In genomic region chr4:120874792-120875774, GRCh38 we compare ENCODE assay signal across 21 cellular contexts. TPM values are rescaled to one million over a fixed set of nuclear protein-coding genes. Genes with fewer than 3 reads are reported as not detected.
A peak's percentile ranks its signal among the peaks of the same experiment; 100 is the strongest.
DNase-seq lines count a peak whose midpoint lies in the region; ATAC-seq and TF ChIP-seq lines count a peak whose summit lies in the region.
"Had no signal": no experiment of that assay in that cellular context is flagged by ENCODE, and none has a peak within 500 bp of the region (broad histone marks: within the 10 kb centered on the region; RNA-seq: fewer than 3 reads in every experiment).

No MANE protein-coding gene starts in this region.

- TF ChIP-seq POLR2A in body of pancreas (IDR thresholded peaks at IDR 0.05), result no peak

- H3K27ac Mint-ChIP-seq in osteocyte (ENCODE audit: unreplicated experiment), result peak overlapping the region; percentile 58
- no peak overlapping the region for H3K27ac Mint-ChIP-seq in T-helper 2 cell treated with Interferon-gamma antibody and Interleukin-4, amounts not matched to agents 5 μg/mL and 100 μg/mL, for 36 hours

- TF ChIP-seq CTCF in body of pancreas (IDR thresholded peaks at IDR 0.05), result no peak
- no peak for TF ChIP-seq CTCF in osteocyte (IDR thresholded peaks at IDR 0.05)

- no peaks in the 10 kb centered on the region for H3K36me3 ChIP-seq in H7 (replicated peaks; ENCODE audit: control insufficient read depth, insufficient read depth, low read length)
- H3K36me3 ChIP-seq in body of pancreas (replicated peaks in 1 of 2; ENCODE audit: insufficient read depth in 1 of 2, low read depth in 2 of 2), result no peaks in the 10 kb centered on the region

- H3K36me3 Mint-ChIP-seq in osteocyte (ENCODE audit: unreplicated experiment), result peaks cover 2% of the 10 kb centered on the region
- no peaks in the 10 kb centered on the region for H3K36me3 Mint-ChIP-seq in T-helper 2 cell treated with Interferon-gamma antibody and Interleukin-4, amounts not matched to agents 5 μg/mL and 100 μg/mL, for 36 hours (ENCODE audit: low read depth)
- H3K36me3 Mint-ChIP-seq: CD14-positive monocyte had no signal

- no peaks in the 10 kb centered on the region for H3K27me3 Mint-ChIP-seq in osteocyte (ENCODE audit: unreplicated experiment)
- peaks cover 8% of the 10 kb centered on the region for H3K27me3 Mint-ChIP-seq in T-helper 2 cell treated with Interferon-gamma antibody and Interleukin-4, amounts not matched to agents 5 μg/mL and 100 μg/mL, for 36 hours (ENCODE audit: low read depth)

- ATAC-seq in body of pancreas (peak; percentile 30), left ventricle myocardium superior (peak; percentile 35), HG02840 (IDR thresholded peaks at IDR 0.05; ENCODE audit: low FRiP score, unreplicated experiment) (no peak)

- H3K27ac ChIP-seq in body of pancreas, result peak overlapping the region in 2 of 4 donors; percentile 9 to 13
- H3K27ac ChIP-seq: dorsolateral prefrontal cortex, epithelial cell of prostate, testis, VCaP had no signal

- WGBS in body of pancreas, 2 donors, result 78% methylated on average over 3 to 4 of the region's 4 CpGs

- H3K4me1 Mint-ChIP-seq in osteocyte (ENCODE audit: unreplicated experiment), result peaks cover 24% of the 10 kb centered on the region
- H3K4me1 Mint-ChIP-seq in T-helper 2 cell treated with Interferon-gamma antibody and Interleukin-4, amounts not matched to agents 5 μg/mL and 100 μg/mL, for 36 hours (ENCODE audit: low read depth), result no peaks in the 10 kb centered on the region
- H3K4me1 Mint-ChIP-seq: CD14-positive monocyte had no signal

- H3K9me3 Mint-ChIP-seq in osteocyte (ENCODE audit: unreplicated experiment), result peaks cover 14% of the 10 kb centered on the region
- no peaks in the 10 kb centered on the region for H3K9me3 Mint-ChIP-seq in T-helper 2 cell treated with Interferon-gamma antibody and Interleukin-4, amounts not matched to agents 5 μg/mL and 100 μg/mL, for 36 hours

- H3K4me3 Mint-ChIP-seq in osteocyte (ENCODE audit: unreplicated experiment), result no peak overlapping the region
- no peak overlapping the region for H3K4me3 Mint-ChIP-seq in T-helper 2 cell treated with Interferon-gamma antibody and Interleukin-4, amounts not matched to agents 5 μg/mL and 100 μg/mL, for 36 hours
- H3K4me3 Mint-ChIP-seq: CD14-positive monocyte had no signal

- no peaks in the 10 kb centered on the region for H3K9me3 ChIP-seq in body of pancreas
- H3K9me3 ChIP-seq: testis had no signal

- H3K4me3 ChIP-seq in H7 (ENCODE audit: insufficient read depth, low read depth, low read length) (no peak overlapping the region), body of pancreas (no peak overlapping the region)
- H3K4me3 ChIP-seq: dorsolateral prefrontal cortex, testis had no signal

- intact Hi-C loops in body of pancreas (cut with DNase I), result no loop called here
- intact Hi-C loops in left ventricle myocardium superior (cut with micrococcal nuclease), result no loop called here

- H3K27me3 ChIP-seq in H7 (ENCODE audit: control insufficient read depth, insufficient read depth, low read length) (no peaks in the 10 kb centered on the region), body of pancreas (no peaks in the 10 kb centered on the region)
- H3K27me3 ChIP-seq: dorsolateral prefrontal cortex, testis had no signal

- peak; percentile 10 for DNase-seq in H7
- DNase-seq in body of pancreas, result peak in 2 of 4 donors; percentile 25 to 59
- no peak for DNase-seq in left ventricle myocardium superior
- no peak for DNase-seq in osteocyte (ENCODE audit: extremely low spot score, unreplicated experiment)
- no peak for DNase-seq in T-helper 2 cell treated with Interferon-gamma antibody and Interleukin-4, amounts not matched to agents 5 μg/mL and 100 μg/mL, for 36 hours (ENCODE audit: low spot score)
- DNase-seq in NCI-H2081 treated with DMSO at 0.1 percent for 48 hours (lab: John Stamatoyannopoulos, UW), result no peak
- DNase-seq in activated CD4-positive, alpha-beta T cell treated with anti-CD3 and anti-CD28 coated beads, Interleukin-2, amount 50 U/mL, for 1 hour, result no peak
- DNase-seq: caudate nucleus, dorsolateral prefrontal cortex, left cardiac atrium, NCI-H2171 treated with DMSO at 0.1 percent for 48 hours, NCI-H748 treated with DMSO at 0.1 percent for 48 hours, OCI-M1, retina, SHP77 treated with DMSO at 0.1 percent for 48 hours, T-helper 1 cell, testis had no signal

- peaks cover 24% of the 10 kb centered on the region for H3K4me1 ChIP-seq in body of pancreas
- H3K4me1 ChIP-seq: testis had no signal

RNA-seq across cellular contexts. Expression of gene PRDM5, which starts 47.4 kb away (rescaled TPM):
- 17.3 and 25.4 TPM in 2 replicates for total RNA-seq in H7 (2014; rRNA removed; shearing (Covaris generic))
- total RNA-seq in body of pancreas, result 10 to 100 TPM in 1 of 2 donors, 1 to 10 TPM in 1; 9.6 to 36.3 TPM
- total RNA-seq in left ventricle myocardium superior, result 7.6 TPM
- total RNA-seq in osteocyte, result 9.4 and 10.2 TPM in 2 replicates
